9 cellular contexts compared by ENCODE assay signal in the genomic region with DNA sequence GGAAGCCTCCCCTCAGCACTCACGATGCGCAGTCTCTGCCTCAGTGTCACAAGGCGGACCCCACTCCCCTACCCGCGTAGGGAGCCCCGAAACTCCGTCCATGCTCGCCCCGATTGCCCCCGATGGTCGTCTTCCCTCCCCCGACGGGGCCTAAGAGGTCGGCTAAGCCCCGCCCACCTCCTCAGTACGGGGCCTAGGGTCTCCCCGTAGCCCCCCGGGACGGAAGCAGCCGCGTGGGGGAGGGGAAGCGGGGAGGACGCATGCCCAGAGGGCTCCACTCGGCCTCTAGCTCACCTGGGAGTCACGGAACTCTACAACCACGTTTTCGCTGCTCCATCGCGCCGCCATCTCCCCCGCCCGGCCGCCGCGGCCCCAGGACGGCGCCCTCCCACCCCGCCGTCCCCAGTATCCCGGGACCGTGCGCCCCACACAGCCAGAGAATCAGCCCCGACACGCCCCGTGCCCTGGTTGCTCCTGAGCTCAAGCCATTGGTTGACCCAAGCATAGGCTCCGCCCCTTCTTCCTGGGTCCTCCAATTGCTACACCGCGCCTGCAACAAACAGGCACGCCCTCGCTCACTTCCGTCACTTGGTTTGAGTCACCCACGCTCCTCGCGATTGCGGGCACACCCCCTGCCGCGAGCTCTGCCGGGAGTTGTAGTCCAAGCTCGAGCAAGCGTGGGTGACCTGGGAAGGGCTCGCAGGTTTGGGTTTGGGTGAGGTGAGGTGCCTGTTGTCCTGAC. TPM values are rescaled to one million over a fixed set of nuclear protein-coding genes. Genes with fewer than 3 reads are reported as not detected.
DNase-seq lines count a peak whose midpoint lies in the region; ATAC-seq, FAIRE-seq and TF ChIP-seq lines count a peak whose summit lies in the region.
"Had no signal": no experiment of that assay in that cellular context is flagged by ENCODE, and none has a peak within 500 bp of the region (broad histone marks: within the 10 kb centered on the region; RNA-seq: fewer than 3 reads in every experiment).

A gene with protein sequence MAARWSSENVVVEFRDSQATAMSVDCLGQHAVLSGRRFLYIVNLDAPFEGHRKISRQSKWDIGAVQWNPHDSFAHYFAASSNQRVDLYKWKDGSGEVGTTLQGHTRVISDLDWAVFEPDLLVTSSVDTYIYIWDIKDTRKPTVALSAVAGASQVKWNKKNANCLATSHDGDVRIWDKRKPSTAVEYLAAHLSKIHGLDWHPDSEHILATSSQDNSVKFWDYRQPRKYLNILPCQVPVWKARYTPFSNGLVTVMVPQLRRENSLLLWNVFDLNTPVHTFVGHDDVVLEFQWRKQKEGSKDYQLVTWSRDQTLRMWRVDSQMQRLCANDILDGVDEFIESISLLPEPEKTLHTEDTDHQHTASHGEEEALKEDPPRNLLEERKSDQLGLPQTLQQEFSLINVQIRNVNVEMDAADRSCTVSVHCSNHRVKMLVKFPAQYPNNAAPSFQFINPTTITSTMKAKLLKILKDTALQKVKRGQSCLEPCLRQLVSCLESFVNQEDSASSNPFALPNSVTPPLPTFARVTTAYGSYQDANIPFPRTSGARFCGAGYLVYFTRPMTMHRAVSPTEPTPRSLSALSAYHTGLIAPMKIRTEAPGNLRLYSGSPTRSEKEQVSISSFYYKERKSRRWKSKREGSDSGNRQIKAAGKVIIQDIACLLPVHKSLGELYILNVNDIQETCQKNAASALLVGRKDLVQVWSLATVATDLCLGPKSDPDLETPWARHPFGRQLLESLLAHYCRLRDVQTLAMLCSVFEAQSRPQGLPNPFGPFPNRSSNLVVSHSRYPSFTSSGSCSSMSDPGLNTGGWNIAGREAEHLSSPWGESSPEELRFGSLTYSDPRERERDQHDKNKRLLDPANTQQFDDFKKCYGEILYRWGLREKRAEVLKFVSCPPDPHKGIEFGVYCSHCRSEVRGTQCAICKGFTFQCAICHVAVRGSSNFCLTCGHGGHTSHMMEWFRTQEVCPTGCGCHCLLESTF (minus strand): TSS at position 454 of the 742 bp plus-strand sequence. CDS start 106 bp downstream, at position 348.

- peak; percentile 70 for TF ChIP-seq POLR2A in GM19099 (IDR thresholded peaks at IDR 0.05; ENCODE audit: extremely low read depth, insufficient read length, low read depth)

- peak; percentile 99 for ATAC-seq in HG03432 (IDR thresholded peaks at IDR 0.05; ENCODE audit: unreplicated experiment)

- H3K9ac ChIP-seq in kidney (ENCODE audit: low read length in 2 of 2) = peak within 1 kb of the TSS; percentile 86 to 98

- peak; percentile 80 for FAIRE-seq in kidney (lab: Jason Lieb, UNC)
- FAIRE-seq: islet of Langerhans had no signal

- intact Hi-C loops in kidney (cut with DNase I) = no loop called here

- no peaks in the 10 kb centered on the region for H3K9me3 ChIP-seq in kidney (ENCODE audit: control insufficient read depth in 1 of 2, low read length in 2 of 2)

- no peaks in the 10 kb centered on the region for H3K36me3 ChIP-seq in kidney (ENCODE audit: control insufficient read depth in 1 of 2, insufficient read depth in 2 of 2, low read length in 2 of 2)

- no peak for TF ChIP-seq CTCF in kidney (IDR thresholded peaks at IDR 0.05; ENCODE audit: borderline replicate concordance, extremely low read depth, insufficient read depth)

- H3K4me1 ChIP-seq in kidney (ENCODE audit: control insufficient read depth in 1 of 2, insufficient read depth in 1 of 2, low read depth in 1 of 2, low read length in 2 of 2) = peaks cover 0 to 2% of the 10 kb centered on the region in 2 donors

- peak; percentile 99 for DNase-seq in AG20443 (ENCODE audit: low spot score)
- DNase-seq in NCI-H510A (lab: John Stamatoyannopoulos, UW) = peak; percentile 96
- peak; percentile 96 for DNase-seq in activated CD4-positive, alpha-beta T cell treated with anti-CD3 and anti-CD28 coated beads for 1 hour
- DNase-seq in cerebellum (ENCODE audit: low spot score) = peak; percentile 99
- peak; percentile 99 for DNase-seq in kidney
- DNase-seq in stimulated activated CD4-positive, alpha-beta T cell treated with anti-CD3 and anti-CD28 coated beads, Interleukin-15, amount 100 ng/mL, for 24 hours = peak; percentile 100

- peak within 1 kb of the TSS; percentile 52 to 78 for H3K27ac ChIP-seq in kidney (ENCODE audit: low read depth in 2 of 2, low read length in 2 of 2)

- peak within 1 kb of the TSS; percentile 97 to 99 for H3K4me3 ChIP-seq in kidney (ENCODE audit: low read length in 2 of 2)

RNA-seq across cellular contexts. Expression of the gene that starts here (rescaled TPM):
- 35.1 TPM for total RNA-seq in cerebellum
- 60.0 TPM for total RNA-seq in kidney
- polyA plus RNA-seq in kidney (ENCODE audit: insufficient read depth, low read depth, low replicate concordance) = 32.6 TPM

Comparison
In these comparisons a context has a peak if more than half of its experiments do, and no peak if none do; other contexts are left out.
1. Peak in every context shown above with its lines: DNase-seq, ATAC-seq, H3K4me3 ChIP-seq and H3K27ac ChIP-seq.